ENCODE assay signal across 9 cellular contexts in the genomic region with DNA sequence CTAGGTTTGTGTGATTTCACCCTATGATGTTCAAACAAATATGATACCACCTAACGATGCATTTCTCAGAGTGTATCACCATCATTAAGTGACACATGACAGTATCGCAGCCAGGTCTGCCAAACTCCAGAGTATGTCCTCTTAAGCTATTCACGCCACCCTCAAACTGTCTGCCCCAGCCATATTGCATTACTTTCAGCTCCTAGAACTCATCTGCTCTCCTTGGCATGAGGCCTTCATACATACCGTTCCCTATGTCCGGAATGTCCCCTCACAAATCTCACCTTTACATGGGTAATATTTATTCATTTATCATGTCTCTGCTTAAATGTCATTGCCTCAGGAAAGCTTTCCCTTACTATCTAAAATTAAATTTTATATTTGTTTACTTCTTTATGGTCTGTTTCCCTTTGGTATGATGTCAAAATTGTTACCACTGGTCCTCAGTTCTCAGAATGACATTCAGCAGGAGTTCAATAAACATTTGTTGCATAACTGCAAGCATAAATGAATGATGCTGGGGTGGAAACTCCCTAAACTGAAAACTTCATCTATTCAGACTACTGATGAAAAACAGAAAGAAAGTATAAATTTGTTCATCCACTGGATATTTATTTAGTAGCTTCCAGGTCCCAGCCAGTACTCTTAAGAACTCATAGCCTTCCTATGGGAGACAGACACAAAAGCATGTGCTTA. TPM values are rescaled to one million over a fixed set of nuclear protein-coding genes. Genes with fewer than 3 reads are reported as not detected.
DNase-seq lines count a peak whose midpoint lies in the region; ATAC-seq and TF ChIP-seq lines count a peak whose summit lies in the region.
"Had no signal": no experiment of that assay in that cellular context is flagged by ENCODE, and none has a peak within 500 bp of the region (broad histone marks: within the 10 kb centered on the region; RNA-seq: fewer than 3 reads in every experiment).

No MANE protein-coding gene starts in this region.

- peak overlapping the region; percentile 33 for H3K27ac Mint-ChIP-seq in activated CD4-positive, alpha-beta T cell treated with anti-CD3 and anti-CD28 coated beads for 36 hours
- H3K27ac Mint-ChIP-seq in T-helper 2 cell treated with Interferon-gamma antibody and Interleukin-4, amounts not matched to agents 5 μg/mL and 100 μg/mL, for 36 hours, result no peak overlapping the region

- H3K4me2 ChIP-seq in skeletal muscle satellite cell (ENCODE audit: low read length), result peak overlapping the region; percentile 83

- no peaks in the 10 kb centered on the region for H3K27me3 ChIP-seq in skeletal muscle satellite cell (ENCODE audit: control insufficient read depth, insufficient read depth, low read length)

- H3K9me3 ChIP-seq in skeletal muscle satellite cell (replicated peaks; ENCODE audit: low read length), result no peaks in the 10 kb centered on the region

- POLR2A ChIA-PET in activated CD4-positive, alpha-beta T cell treated with anti-CD3 and anti-CD28 coated beads for 36 hours (lab: Charles Lee), result no interaction called here

- peaks cover 42% of the 10 kb centered on the region for H3K4me1 Mint-ChIP-seq in activated CD4-positive, alpha-beta T cell treated with anti-CD3 and anti-CD28 coated beads for 36 hours
- H3K4me1 Mint-ChIP-seq in T-helper 2 cell treated with Interferon-gamma antibody and Interleukin-4, amounts not matched to agents 5 μg/mL and 100 μg/mL, for 36 hours (ENCODE audit: low read depth), result peaks cover 45% of the 10 kb centered on the region

- no peaks in the 10 kb centered on the region for H3K36me3 Mint-ChIP-seq in activated CD4-positive, alpha-beta T cell treated with anti-CD3 and anti-CD28 coated beads for 36 hours (ENCODE audit: low read depth)
- H3K36me3 Mint-ChIP-seq in T-helper 2 cell treated with Interferon-gamma antibody and Interleukin-4, amounts not matched to agents 5 μg/mL and 100 μg/mL, for 36 hours (ENCODE audit: low read depth), result peaks cover 2% of the 10 kb centered on the region

- TF ChIP-seq CTCF in fibroblast of the aortic adventitia (IDR thresholded peaks at IDR 0.05; ENCODE audit: insufficient read depth, low read length), result no peak

- ATAC-seq in activated CD4-positive, alpha-beta T cell treated with anti-CD3 and anti-CD28 coated beads for 36 hours, result no peak
- ATAC-seq in GM18498 (IDR thresholded peaks at IDR 0.05; ENCODE audit: unreplicated experiment), result no peak

- H3K9me3 Mint-ChIP-seq in activated CD4-positive, alpha-beta T cell treated with anti-CD3 and anti-CD28 coated beads for 36 hours (ENCODE audit: low read depth), result no peaks in the 10 kb centered on the region
- no peaks in the 10 kb centered on the region for H3K9me3 Mint-ChIP-seq in T-helper 2 cell treated with Interferon-gamma antibody and Interleukin-4, amounts not matched to agents 5 μg/mL and 100 μg/mL, for 36 hours

- H3K4me3 ChIP-seq in fibroblast of the aortic adventitia (ENCODE audit: low read depth, low read length) (peak overlapping the region; percentile 75), skeletal muscle satellite cell (ENCODE audit: low read length) (peak overlapping the region; percentile 87)

- DNase-seq in activated CD4-positive, alpha-beta T cell treated with anti-CD3 and anti-CD28 coated beads for 36 hours, result no peak
- no peak for DNase-seq in activated CD4-positive, alpha-beta T cell treated with anti-CD3 and anti-CD28 coated beads for 4 hours
- DNase-seq in T-helper 2 cell treated with Interferon-gamma antibody and Interleukin-4, amounts not matched to agents 5 μg/mL and 100 μg/mL, for 36 hours (ENCODE audit: low spot score), result no peak
- DNase-seq in fibroblast of the aortic adventitia (ENCODE audit: low read depth) (no peak), DMS53 treated with DMSO at 0.1 percent for 48 hours (lab: John Stamatoyannopoulos, UW; ENCODE audit: unreplicated experiment) (no peak), NCI-H2107 (lab: John Stamatoyannopoulos, UW) (no peak)
- DNase-seq: retina had no signal

- H3K36me3 ChIP-seq in skeletal muscle satellite cell (ENCODE audit: insufficient read depth, low read length), result no peaks in the 10 kb centered on the region

- CTCF ChIA-PET in activated CD4-positive, alpha-beta T cell treated with anti-CD3 and anti-CD28 coated beads for 36 hours (lab: Charles Lee), result interaction anchor here (0.7 to 1.2 kb wide), 2 partner anchors 18 to 145 kb away, joined by 3 read pairs; no protein-coding TSS in a partner anchor

- no peaks in the 10 kb centered on the region for H3K27me3 Mint-ChIP-seq in activated CD4-positive, alpha-beta T cell treated with anti-CD3 and anti-CD28 coated beads for 36 hours
- no peaks in the 10 kb centered on the region for H3K27me3 Mint-ChIP-seq in T-helper 2 cell treated with Interferon-gamma antibody and Interleukin-4, amounts not matched to agents 5 μg/mL and 100 μg/mL, for 36 hours (ENCODE audit: low read depth)

- H3K4me1 ChIP-seq in skeletal muscle satellite cell (ENCODE audit: control insufficient read depth, insufficient read depth, low read length), result peaks cover 13% of the 10 kb centered on the region

- no peak overlapping the region for H3K9ac ChIP-seq in skeletal muscle satellite cell (ENCODE audit: low read depth, low read length)

- intact Hi-C loops in activated CD4-positive, alpha-beta T cell treated with anti-CD3 and anti-CD28 coated beads for 36 hours (cut with DNase I, micrococcal nuclease), result loop anchor here in 1 of 2 experiments (5.0 kb wide), 1 partner anchor 959 kb away; no protein-coding TSS in a partner anchor

- H3K4me3 Mint-ChIP-seq in activated CD4-positive, alpha-beta T cell treated with anti-CD3 and anti-CD28 coated beads for 36 hours, result peak overlapping the region; percentile 91
- H3K4me3 Mint-ChIP-seq in T-helper 2 cell treated with Interferon-gamma antibody and Interleukin-4, amounts not matched to agents 5 μg/mL and 100 μg/mL, for 36 hours, result peak overlapping the region; percentile 75

RNA-seq across cellular contexts. Expression of a gene that starts 3.2 kb away (rescaled TPM):
- total RNA-seq in activated CD4-positive, alpha-beta T cell treated with anti-CD3 and anti-CD28 coated beads for 36 hours, result 10 to 100 TPM in 1 of 2 experiments, 1 to 10 TPM in 1; 9.7 to 10.0 TPM
- total RNA-seq in fibroblast of the aortic adventitia (ENCODE audit: low replicate concordance), result 22.7 and 22.8 TPM in 2 replicates
- total RNA-seq in skeletal muscle satellite cell (2012; rRNA removed), result 11.8 and 16.0 TPM in 2 replicates

RNA-seq across cellular contexts. Expression of a gene that starts 3.8 kb away (rescaled TPM):
- 10 to 100 TPM; 23.8 to 36.9 TPM for total RNA-seq in activated CD4-positive, alpha-beta T cell treated with anti-CD3 and anti-CD28 coated beads for 36 hours
- 27.1 and 41.3 TPM in 2 replicates for total RNA-seq in fibroblast of the aortic adventitia (ENCODE audit: low replicate concordance)
- 17.9 and 25.6 TPM in 2 replicates for total RNA-seq in skeletal muscle satellite cell (2012; rRNA removed)
